ENCODE assay signal across 34 cellular contexts in the genomic region with DNA sequence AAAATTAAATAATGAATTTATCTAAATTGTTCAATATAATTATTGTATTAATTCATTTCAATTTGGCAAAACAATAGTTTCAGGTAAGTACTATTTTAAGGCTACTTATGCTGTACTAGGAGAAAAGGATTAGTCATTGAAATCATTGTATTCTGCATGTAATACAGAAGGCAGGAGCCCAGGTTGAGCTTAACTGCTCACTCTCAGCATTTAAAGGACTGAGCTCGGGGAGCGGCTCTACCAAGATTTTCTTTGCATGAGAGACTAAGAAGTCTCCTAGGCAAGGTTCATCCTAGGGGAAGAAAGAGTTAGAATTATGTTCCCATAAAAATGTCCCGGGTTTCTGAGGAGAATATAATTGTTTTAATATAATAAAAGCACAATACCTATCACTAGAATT.
"Had no signal": no experiment of that assay in that cellular context is flagged by ENCODE, and none has a peak within 500 bp of the region (broad histone marks: within the 10 kb centered on the region; RNA-seq: fewer than 3 reads in every experiment).

No MANE protein-coding gene starts in this region.

- DNase-seq: Karpas-422, Kasumi-1, MG63, MM.1S, MV-4-11, NCI-H1048, NCI-H1092, NCI-H1092 treated with DMSO at 0.1 percent for 48 hours, NCI-H1105, NCI-H1105 treated with DMSO at 0.1 percent for 48 hours, NCI-H1417, NCI-H1417 treated with DMSO at 0.1 percent for 48 hours, NCI-H1436, NCI-H1436 treated with DMSO at 0.1 percent for 48 hours, NCI-H146, NCI-H1694, NCI-H1694 treated with DMSO at 0.1 percent for 48 hours, NCI-H187, NCI-H187 treated with DMSO at 0.1 percent for 48 hours, NCI-H1930, NCI-H2029, NCI-H2029 treated with DMSO at 0.1 percent for 48 hours, NCI-H2081, NCI-H2081 treated with DMSO at 0.1 percent for 48 hours, NCI-H2107, NCI-H2171, NCI-H2171 treated with DMSO at 0.1 percent for 48 hours, NCI-H2227 treated with DMSO at 0.1 percent for 48 hours, NCI-H226, NCI-H345, NCI-H446, NCI-H446 treated with DMSO at 0.1 percent for 48 hours, NCI-H510A had no signal

- H3K4me2 ChIP-seq: KMS-11 had no signal

- H3K4me3 ChIP-seq: MG63 had no signal

- H3K27ac ChIP-seq: KMS-11 had no signal

- H3K36me3 ChIP-seq: MG63 had no signal

- H3K27me3 ChIP-seq: MG63 had no signal

- H3K9me3 ChIP-seq: MG63 had no signal

- H3K9ac ChIP-seq: KMS-11 had no signal
